15 cellular contexts compared by ENCODE assay signal in the genomic region with DNA sequence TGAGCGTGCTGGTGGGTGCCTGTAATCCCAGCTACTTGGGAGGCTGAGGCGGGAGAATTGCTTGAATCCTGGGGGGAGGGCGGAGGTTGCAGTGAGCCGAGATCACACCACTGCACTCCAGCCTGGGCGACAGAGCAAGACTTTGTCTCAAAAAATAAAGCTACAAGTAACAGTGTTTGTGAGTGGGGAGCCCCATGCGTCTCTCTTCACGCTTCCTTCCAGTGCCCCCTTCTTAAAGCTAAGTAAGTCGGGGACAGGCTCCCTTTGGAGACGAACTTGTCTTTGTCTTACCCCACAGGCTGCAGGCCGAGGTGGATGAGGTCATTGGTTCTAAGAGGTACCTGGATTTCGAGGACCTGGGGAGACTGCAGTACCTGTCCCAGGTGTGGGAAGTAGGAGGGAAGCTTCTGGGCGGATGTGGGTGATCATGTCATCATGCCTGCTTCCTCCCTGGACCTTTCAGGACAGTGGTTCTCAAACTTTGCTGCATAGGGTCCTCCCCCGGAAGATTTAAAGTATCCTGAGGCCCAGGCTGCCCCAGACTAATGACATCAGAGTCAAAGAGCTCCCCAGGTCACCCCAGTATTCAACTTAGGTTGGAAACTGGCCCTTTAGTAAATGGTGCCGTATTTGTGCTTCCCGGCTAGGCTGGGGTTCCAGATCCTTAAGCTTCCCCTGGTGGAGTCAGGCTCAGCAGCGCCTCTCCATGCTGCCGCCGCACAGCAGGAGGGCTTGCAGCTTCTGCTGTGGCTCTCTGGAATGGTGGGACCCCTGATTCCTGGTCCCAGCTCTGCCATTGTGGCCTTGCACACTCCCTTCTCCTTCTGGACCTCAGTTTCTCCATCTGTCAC. TPM values are rescaled to one million over a fixed set of nuclear protein-coding genes. Genes with fewer than 3 reads are reported as not detected.
DNase-seq lines count a peak whose midpoint lies in the region; ATAC-seq and TF ChIP-seq lines count a peak whose summit lies in the region.
"Had no signal": no experiment of that assay in that cellular context is flagged by ENCODE, and none has a peak within 500 bp of the region (broad histone marks: within the 10 kb centered on the region; RNA-seq: fewer than 3 reads in every experiment).

No MANE protein-coding gene starts in this region.

- no peaks in the 10 kb centered on the region for H3K9me3 Mint-ChIP-seq in activated CD8-positive, alpha-beta memory T cell treated with anti-CD3 and anti-CD28 coated beads, Interleukin-2, amount 10 ng/mL, durations not matched to agents 7 days and 5 days (ENCODE audit: low read depth)
- H3K9me3 Mint-ChIP-seq in type B pancreatic cell = no peaks in the 10 kb centered on the region

- no peak overlapping the region for H3K4me3 Mint-ChIP-seq in activated CD8-positive, alpha-beta memory T cell treated with anti-CD3 and anti-CD28 coated beads, Interleukin-2, amount 10 ng/mL, durations not matched to agents 7 days and 5 days
- H3K4me3 Mint-ChIP-seq in type B pancreatic cell = no peak overlapping the region
- H3K4me3 Mint-ChIP-seq: B cell had no signal

- H3K4me1 Mint-ChIP-seq in activated CD8-positive, alpha-beta memory T cell treated with anti-CD3 and anti-CD28 coated beads, Interleukin-2, amount 10 ng/mL, durations not matched to agents 7 days and 5 days = no peaks in the 10 kb centered on the region
- H3K4me1 Mint-ChIP-seq in type B pancreatic cell (ENCODE audit: unreplicated experiment) = no peaks in the 10 kb centered on the region
- H3K4me1 Mint-ChIP-seq: B cell had no signal

- CTCF ChIA-PET in activated CD8-positive, alpha-beta memory T cell treated with anti-CD3 and anti-CD28 coated beads, Interleukin-2, amount 10 ng/mL, durations not matched to agents 7 days and 5 days (lab: Charles Lee) = interaction anchor here (0.6 to 1.3 kb wide), 2 partner anchors 9 to 33 kb away, joined by 3 to 4 read pairs; no protein-coding TSS in a partner anchor

- no peak for TF ChIP-seq CTCF in type B pancreatic cell (conservative IDR thresholded peaks at IDR 0.05)

- DNase-seq in activated effector memory CD4-positive, alpha-beta T cell treated with anti-CD3 and anti-CD28 coated beads, Interleukin-2, amount 50 U/mL, for 16 hours = peak; percentile 22
- no peak for DNase-seq in activated effector memory CD4-positive, alpha-beta T cell treated with Interleukin-2 at 50 U/mL for 16 hours
- peak; percentile 33 for DNase-seq in activated CD8-positive, alpha-beta memory T cell treated with anti-CD3 and anti-CD28 coated beads, Interleukin-2, amount 10 ng/mL, durations not matched to agents 7 days and 5 days
- DNase-seq in left lobe of liver (ENCODE audit: low spot score) (peak; percentile 18), type B pancreatic cell (ENCODE audit: extremely low spot score, unreplicated experiment) (peak; percentile 36)
- DNase-seq: DMS79 treated with DMSO at 0.1 percent for 48 hours, NCI-H1105 treated with DMSO at 0.1 percent for 48 hours, NCI-H1694 treated with DMSO at 0.1 percent for 48 hours, NCI-H510A, NCI-H748 treated with DMSO at 0.1 percent for 48 hours, Right ventricle myocardium superior had no signal

- no peak for ATAC-seq in activated CD8-positive, alpha-beta memory T cell treated with anti-CD3 and anti-CD28 coated beads, Interleukin-2, amount 10 ng/mL, durations not matched to agents 7 days and 5 days
- ATAC-seq in left lobe of liver = no peak
- no peak for ATAC-seq in GM21360 (IDR thresholded peaks at IDR 0.05; ENCODE audit: unreplicated experiment)
- no peak for ATAC-seq in HG03571 (IDR thresholded peaks at IDR 0.05; ENCODE audit: unreplicated experiment)
- no peak for ATAC-seq in HG03342 (IDR thresholded peaks at IDR 0.05; ENCODE audit: unreplicated experiment)

- H3K36me3 Mint-ChIP-seq in activated CD8-positive, alpha-beta memory T cell treated with anti-CD3 and anti-CD28 coated beads, Interleukin-2, amount 10 ng/mL, durations not matched to agents 7 days and 5 days = no peaks in the 10 kb centered on the region
- no peaks in the 10 kb centered on the region for H3K36me3 Mint-ChIP-seq in type B pancreatic cell

- H3K27ac Mint-ChIP-seq in activated CD8-positive, alpha-beta memory T cell treated with anti-CD3 and anti-CD28 coated beads, Interleukin-2, amount 10 ng/mL, durations not matched to agents 7 days and 5 days = no peak overlapping the region
- no peak overlapping the region for H3K27ac Mint-ChIP-seq in type B pancreatic cell
- H3K27ac Mint-ChIP-seq: B cell had no signal

- peaks cover 12% of the 10 kb centered on the region for H3K27me3 Mint-ChIP-seq in activated CD8-positive, alpha-beta memory T cell treated with anti-CD3 and anti-CD28 coated beads, Interleukin-2, amount 10 ng/mL, durations not matched to agents 7 days and 5 days
- H3K27me3 Mint-ChIP-seq in type B pancreatic cell = peaks cover 5% of the 10 kb centered on the region

RNA-seq across cellular contexts. Expression of a gene that starts 37.1 kb away (rescaled TPM):
- total RNA-seq in activated CD8-positive, alpha-beta memory T cell treated with anti-CD3 and anti-CD28 coated beads, Interleukin-2, amount 10 ng/mL, durations not matched to agents 7 days and 5 days = under 1 TPM in 1 of 2 experiments, not detected in 1; 0.15 TPM
- total RNA-seq in left lobe of liver = 1.5 TPM
- 0.98 and 4.7 TPM in 2 replicates for total RNA-seq in type B pancreatic cell (ENCODE audit: low replicate concordance)
